In genomic region chr19:3441986-3442329, GRCh38 we compare ENCODE assay signal across 30 cellular contexts. TPM values are rescaled to one million over a fixed set of nuclear protein-coding genes. Genes with fewer than 3 reads are reported as not detected.
DNase-seq lines count a peak whose midpoint lies in the region; ATAC-seq and TF ChIP-seq lines count a peak whose summit lies in the region.
"Had no signal": no experiment of that assay in that cellular context is flagged by ENCODE, and none has a peak within 500 bp of the region (broad histone marks: within the 10 kb centered on the region; RNA-seq: fewer than 3 reads in every experiment).

No MANE protein-coding gene starts in this region.

- no peak for ATAC-seq in GM21360 (IDR thresholded peaks at IDR 0.05; ENCODE audit: unreplicated experiment)
- ATAC-seq in GM19324 (IDR thresholded peaks at IDR 0.05; ENCODE audit: low FRiP score, unreplicated experiment): no peak
- ATAC-seq: stimulated activated naive B cell treated with anti-CD40 and anti-IgM and Interleukin-4, amounts not matched to agents 10 μg/mL and 1 μg/mL and 100 μg/mL, for 72 hours had no signal

- H3K27me3 ChIP-seq in breast epithelium (no peaks in the 10 kb centered on the region), ascending aorta (no peaks in the 10 kb centered on the region), tibial artery (no peaks in the 10 kb centered on the region)
- H3K27me3 ChIP-seq: cardiac muscle cell, transverse colon had no signal

- no TSS peak for BruUV-seq in MCF 10A (replicated peaks; lab: Mats Ljungman, UMichigan)

- H3K27ac Mint-ChIP-seq in MCF 10A (ENCODE audit: low read depth, unreplicated experiment) (no peak overlapping the region), osteocyte (ENCODE audit: unreplicated experiment) (peak overlapping the region; percentile 27)
- H3K27ac Mint-ChIP-seq: activated CD4-positive, alpha-beta T cell treated with anti-CD3 and anti-CD28 coated beads, Interleukin-2, amount 10 ng/mL, durations not matched to agents 7 days and 5 days; activated naive CD4-positive, alpha-beta T cell treated with anti-CD3 and anti-CD28 coated beads, Interleukin-2, amount 10 ng/mL, durations not matched to agents 7 days and 5 days; stimulated activated naive B cell treated with anti-CD40 and anti-IgM and Interleukin-4, amounts not matched to agents 10 μg/mL and 1 μg/mL and 100 μg/mL, for 72 hours had no signal

- no peaks in the 10 kb centered on the region for H3K9me3 ChIP-seq in breast epithelium
- no peaks in the 10 kb centered on the region for H3K9me3 ChIP-seq in ascending aorta
- no peaks in the 10 kb centered on the region for H3K9me3 ChIP-seq in tibial artery
- H3K9me3 ChIP-seq: transverse colon had no signal

- POLR2A ChIA-PET in MCF 10A (lab: Yijun Ruan, JAX): interaction anchor here (1.5 kb wide), 1 partner anchor 77 kb away, joined by 3 read pairs; no protein-coding TSS in a partner anchor

- TF ChIP-seq POLR2A in breast epithelium (IDR thresholded peaks at IDR 0.05): no peak

- no peak overlapping the region for H3K4me3 ChIP-seq in breast epithelium
- no peak overlapping the region for H3K4me3 ChIP-seq in ascending aorta
- no peak overlapping the region for H3K4me3 ChIP-seq in tibial artery
- H3K4me3 ChIP-seq: cardiac muscle cell, coronary artery, SK-N-MC, transverse colon had no signal

- H3K4me1 ChIP-seq in breast epithelium: no peaks in the 10 kb centered on the region
- H3K4me1 ChIP-seq in ascending aorta: peaks cover 0 to 21% of the 10 kb centered on the region in 2 donors
- peaks cover 0 to 44% (median 34%) of the 10 kb centered on the region in 4 donors for H3K4me1 ChIP-seq in tibial artery

- H3K36me3 Mint-ChIP-seq in MCF 10A (ENCODE audit: insufficient read depth, unreplicated experiment) (peaks cover 97% of the 10 kb centered on the region), osteocyte (ENCODE audit: unreplicated experiment) (peaks cover 8% of the 10 kb centered on the region)

- H3K9me3 Mint-ChIP-seq in MCF 10A (ENCODE audit: unreplicated experiment) (no peaks in the 10 kb centered on the region), osteocyte (ENCODE audit: unreplicated experiment) (no peaks in the 10 kb centered on the region)
- H3K9me3 Mint-ChIP-seq: activated CD4-positive, alpha-beta T cell treated with anti-CD3 and anti-CD28 coated beads, Interleukin-2, amount 10 ng/mL, durations not matched to agents 7 days and 5 days; activated naive CD4-positive, alpha-beta T cell treated with anti-CD3 and anti-CD28 coated beads, Interleukin-2, amount 10 ng/mL, durations not matched to agents 7 days and 5 days; stimulated activated naive B cell treated with anti-CD40 and anti-IgM and Interleukin-4, amounts not matched to agents 10 μg/mL and 1 μg/mL and 100 μg/mL, for 72 hours had no signal

- no peak for DNase-seq in breast epithelium (ENCODE audit: low spot score in 2 of 2)
- DNase-seq in MCF 10A (ENCODE audit: unreplicated experiment): no peak
- no peak for DNase-seq in ascending aorta (ENCODE audit: low spot score in 2 of 2)
- DNase-seq in osteocyte (ENCODE audit: extremely low spot score, unreplicated experiment): no peak
- no peak for DNase-seq in tibial artery
- no peak for DNase-seq in NCI-H526 treated with DMSO at 0.1 percent for 48 hours (lab: John Stamatoyannopoulos, UW)
- DNase-seq: activated CD4-positive, alpha-beta T cell treated with anti-CD3 and anti-CD28 coated beads, Interleukin-2, amount 10 ng/mL, durations not matched to agents 7 days and 5 days; activated naive CD4-positive, alpha-beta T cell treated with anti-CD3 and anti-CD28 coated beads, Interleukin-2, amount 10 ng/mL, durations not matched to agents 7 days and 5 days; amygdala; DMS153; mesenchymal stem cell; NCI-H1694; NCI-H2171; NCI-H524 treated with DMSO at 0.1 percent for 48 hours; stimulated activated CD4-positive, alpha-beta T cell treated with anti-CD3 and anti-CD28 coated beads, Interleukin-12 subunit alpha, Interleukin-12 subunit beta, amount 100 ng/mL, for 4 hours; stimulated activated CD4-positive, alpha-beta T cell treated with anti-CD3 and anti-CD28 coated beads, Interleukin-4, amount 100 ng/mL, for 24 hours; stimulated activated naive B cell treated with anti-CD40 and anti-IgM and Interleukin-4, amounts not matched to agents 10 μg/mL and 1 μg/mL and 100 μg/mL, for 72 hours; transverse colon had no signal

- H3K36me3 ChIP-seq in breast epithelium (no peaks in the 10 kb centered on the region), ascending aorta (peaks cover 40 to 67% of the 10 kb centered on the region in 2 donors), tibial artery (peaks cover 18 to 83% (median 56%) of the 10 kb centered on the region in 3 donors)
- H3K36me3 ChIP-seq: cardiac muscle cell, transverse colon had no signal

- H3K4me3 Mint-ChIP-seq in MCF 10A (ENCODE audit: unreplicated experiment) (no peak overlapping the region), osteocyte (ENCODE audit: unreplicated experiment) (no peak overlapping the region)
- H3K4me3 Mint-ChIP-seq: activated CD4-positive, alpha-beta T cell treated with anti-CD3 and anti-CD28 coated beads, Interleukin-2, amount 10 ng/mL, durations not matched to agents 7 days and 5 days; activated naive CD4-positive, alpha-beta T cell treated with anti-CD3 and anti-CD28 coated beads, Interleukin-2, amount 10 ng/mL, durations not matched to agents 7 days and 5 days; stimulated activated naive B cell treated with anti-CD40 and anti-IgM and Interleukin-4, amounts not matched to agents 10 μg/mL and 1 μg/mL and 100 μg/mL, for 72 hours had no signal

- TF ChIP-seq CTCF in breast epithelium (IDR thresholded peaks at IDR 0.05) (no peak), MCF 10A (IDR thresholded peaks at IDR 0.05; ENCODE audit: unreplicated experiment) (no peak), ascending aorta (IDR thresholded peaks at IDR 0.05) (no peak), osteocyte (IDR thresholded peaks at IDR 0.05) (no peak), tibial artery (IDR thresholded peaks at IDR 0.05) (no peak)

- intact Hi-C loops in breast epithelium (cut with DNase I; ENCODE audit: low total_unique reads): no loop called here
- intact Hi-C loops in MCF 10A (cut with micrococcal nuclease): no loop called here
- intact Hi-C loops in ascending aorta (cut with DNase I): no loop called here
- intact Hi-C loops in tibial artery (cut with DNase I; ENCODE audit: low total_unique reads): no loop called here

- no peaks in the 10 kb centered on the region for H3K27me3 Mint-ChIP-seq in MCF 10A (ENCODE audit: insufficient read depth, unreplicated experiment)
- H3K27me3 Mint-ChIP-seq in osteocyte (ENCODE audit: unreplicated experiment): no peaks in the 10 kb centered on the region
- H3K27me3 Mint-ChIP-seq: activated CD4-positive, alpha-beta T cell treated with anti-CD3 and anti-CD28 coated beads, Interleukin-2, amount 10 ng/mL, durations not matched to agents 7 days and 5 days; activated naive CD4-positive, alpha-beta T cell treated with anti-CD3 and anti-CD28 coated beads, Interleukin-2, amount 10 ng/mL, durations not matched to agents 7 days and 5 days; stimulated activated naive B cell treated with anti-CD40 and anti-IgM and Interleukin-4, amounts not matched to agents 10 μg/mL and 1 μg/mL and 100 μg/mL, for 72 hours had no signal

- CTCF ChIA-PET in MCF 10A (lab: Yijun Ruan, JAX): interaction anchor here (0.7 to 1.9 kb wide), 4 partner anchors 12 to 137 kb away, joined by 3 to 5 read pairs (median 4); no protein-coding TSS in a partner anchor

- H3K27ac ChIP-seq in breast epithelium: peak overlapping the region; percentile 17 to 23
- H3K27ac ChIP-seq in ascending aorta: peak overlapping the region; percentile 60 to 71
- peak overlapping the region; percentile 58 to 60 for H3K27ac ChIP-seq in tibial artery
- H3K27ac ChIP-seq: 22Rv1, cardiac muscle cell, SK-N-MC, VCaP had no signal

- H3K4me1 Mint-ChIP-seq in MCF 10A (ENCODE audit: insufficient read depth, unreplicated experiment) (no peaks in the 10 kb centered on the region), osteocyte (ENCODE audit: unreplicated experiment) (peaks cover 22% of the 10 kb centered on the region)

RNA-seq across cellular contexts. Expression of gene SMIM24, which starts 38.4 kb away (rescaled TPM):
- total RNA-seq in breast epithelium (1 to 10 TPM in 2 of 3 donors, not detected in 1; 2.0 to 6.7 TPM), MCF 10A (2022) (not detected in 2 replicates), ascending aorta (not detected), osteocyte (not detected in 2 replicates)
- total RNA-seq: glomerular endothelial cell, HT1080, myocyte, pulmonary artery endothelial cell had no signal

RNA-seq across cellular contexts. Expression of gene SMIM44, which starts 41.3 kb away (rescaled TPM):
- not detected for total RNA-seq in breast epithelium
- total RNA-seq in MCF 10A (2022): not detected in 2 replicates
- total RNA-seq in ascending aorta: not detected
- not detected in 2 replicates for total RNA-seq in osteocyte
- total RNA-seq: activated CD4-positive, alpha-beta T cell treated with anti-CD3 and anti-CD28 coated beads, Interleukin-2, amount 10 ng/mL, durations not matched to agents 7 days and 5 days; cardiac muscle cell; glomerular endothelial cell; HT1080; myocyte; pulmonary artery endothelial cell; T-helper 2 cell treated with Interferon-gamma antibody and Interleukin-4, amounts not matched to agents 100 ng/mL and 5 ng/mL, for 36 hours had no signal

RNA-seq across cellular contexts. Expression of gene DOHH, which starts 58.5 kb away (rescaled TPM):
- 10 to 100 TPM; 11.6 to 13.4 (median 12.2) TPM for total RNA-seq in breast epithelium
- total RNA-seq in MCF 10A (2022): 14.9 and 16.3 TPM in 2 replicates
- total RNA-seq in ascending aorta: 40.9 TPM
- 10.0 and 10.8 TPM in 2 replicates for total RNA-seq in osteocyte
